ENCODE assay signal across 13 cellular contexts in the genomic region with DNA sequence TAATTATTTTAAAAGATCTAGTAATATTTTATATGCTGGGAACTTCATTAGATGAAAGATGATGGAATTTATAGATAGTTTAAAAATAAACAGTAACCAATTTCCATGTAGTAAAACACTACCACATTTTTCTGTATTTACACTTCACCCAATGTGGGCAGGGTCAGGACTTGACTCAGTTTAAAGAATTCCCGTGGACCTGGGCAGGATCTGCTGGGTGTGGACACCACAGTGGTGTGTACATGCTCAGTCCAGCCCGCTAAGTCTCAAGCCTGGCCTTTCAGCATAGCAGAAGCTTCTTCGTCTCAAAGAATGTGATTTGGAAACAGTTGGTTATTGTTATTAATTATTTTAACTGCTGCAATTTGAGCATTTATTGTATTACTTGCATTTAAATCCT.
DNase-seq lines count a peak whose midpoint lies in the region; ATAC-seq and TF ChIP-seq lines count a peak whose summit lies in the region.
"Had no signal": no experiment of that assay in that cellular context is flagged by ENCODE, and none has a peak within 500 bp of the region (broad histone marks: within the 10 kb centered on the region; RNA-seq: fewer than 3 reads in every experiment).

No MANE protein-coding gene starts in this region.

- WGBS in thyroid gland, 2 donors = 60 to 76% methylated on average over 3 of the region's 3 CpGs
- WGBS in spleen, 5 donors = 85 to 91% (median 86%) methylated on average over 3 of the region's 3 CpGs

- CTCF ChIA-PET in activated CD4-positive, alpha-beta memory T cell treated with anti-CD3 and anti-CD28 coated beads for 36 hours (lab: Charles Lee) = interaction anchor here (0.9 kb wide), 1 partner anchor 16 kb away, joined by 3 read pairs; no protein-coding TSS in a partner anchor

- H3K27ac ChIP-seq in coronary artery (peak overlapping the region; percentile 79 to 86), thyroid gland (peak overlapping the region; percentile 24 to 61 (median 39)), spleen (peak overlapping the region in 4 of 8 donors; percentile 52 to 74 (median 67))

- H3K9me3 Mint-ChIP-seq in activated CD4-positive, alpha-beta memory T cell treated with anti-CD3 and anti-CD28 coated beads for 36 hours = no peaks in the 10 kb centered on the region
- H3K9me3 Mint-ChIP-seq: activated CD4-positive, alpha-beta memory T cell treated with anti-CD3 and anti-CD28 coated beads, Interleukin-2, amount 10 ng/mL, durations not matched to agents 7 days and 5 days had no signal

- no peak overlapping the region for H3K27ac Mint-ChIP-seq in activated CD4-positive, alpha-beta memory T cell treated with anti-CD3 and anti-CD28 coated beads for 36 hours
- H3K27ac Mint-ChIP-seq: activated CD4-positive, alpha-beta memory T cell treated with anti-CD3 and anti-CD28 coated beads, Interleukin-2, amount 10 ng/mL, durations not matched to agents 7 days and 5 days; activated naive CD8-positive, alpha-beta T cell had no signal

- H3K36me3 Mint-ChIP-seq in activated CD4-positive, alpha-beta memory T cell treated with anti-CD3 and anti-CD28 coated beads for 36 hours = peaks cover 14% of the 10 kb centered on the region
- H3K36me3 Mint-ChIP-seq: activated naive CD8-positive, alpha-beta T cell had no signal

- no peak overlapping the region for H3K4me3 Mint-ChIP-seq in activated CD4-positive, alpha-beta memory T cell treated with anti-CD3 and anti-CD28 coated beads for 36 hours
- H3K4me3 Mint-ChIP-seq: activated CD4-positive, alpha-beta memory T cell treated with anti-CD3 and anti-CD28 coated beads, Interleukin-2, amount 10 ng/mL, durations not matched to agents 7 days and 5 days; activated naive CD8-positive, alpha-beta T cell had no signal

- H3K4me3 ChIP-seq in coronary artery = no peak overlapping the region
- H3K4me3 ChIP-seq in thyroid gland (replicated peaks in 1 of 3) = no peak overlapping the region
- no peak overlapping the region for H3K4me3 ChIP-seq in spleen
- H3K4me3 ChIP-seq: testis had no signal

- H3K27me3 ChIP-seq in thyroid gland (no peaks in the 10 kb centered on the region), spleen (replicated peaks in 1 of 7) (no peaks in the 10 kb centered on the region)
- H3K27me3 ChIP-seq: testis had no signal

- H3K4me1 ChIP-seq in thyroid gland (peaks cover 7 to 14% of the 10 kb centered on the region in 2 donors), spleen (peaks cover 0 to 28% (median 14%) of the 10 kb centered on the region in 6 donors)

- TF ChIP-seq CTCF in coronary artery (IDR thresholded peaks at IDR 0.05) (no peak), thyroid gland (IDR thresholded peaks at IDR 0.05) (no peak), spleen (IDR thresholded peaks at IDR 0.05 in 8 of 11, conservative IDR thresholded peaks at IDR 0.05 in 3 of 11) (no peak)

- POLR2A ChIA-PET in activated CD4-positive, alpha-beta memory T cell treated with anti-CD3 and anti-CD28 coated beads for 36 hours (lab: Charles Lee) = no interaction called here

- peaks cover 16% of the 10 kb centered on the region for H3K4me1 Mint-ChIP-seq in activated CD4-positive, alpha-beta memory T cell treated with anti-CD3 and anti-CD28 coated beads for 36 hours (ENCODE audit: low read depth)

- DNase-seq in LHCN-M2 (ENCODE audit: low read depth) (peak; percentile 64), coronary artery (ENCODE audit: low spot score) (no peak), left colon (peak; percentile 12 to 38), thyroid gland (no peak), spleen (no peak), NCI-H1694 (lab: John Stamatoyannopoulos, UW) (no peak), superior temporal gyrus (ENCODE audit: extremely low spot score) (no peak)
- DNase-seq in activated CD4-positive, alpha-beta memory T cell treated with anti-CD3 and anti-CD28 coated beads for 36 hours = no peak
- DNase-seq: activated CD4-positive, alpha-beta memory T cell treated with anti-CD3 and anti-CD28 coated beads, Interleukin-2, amount 10 ng/mL, durations not matched to agents 7 days and 5 days; NCI-H1930; T-helper 2 cell; testis had no signal

- TF ChIP-seq POLR2A in thyroid gland (IDR thresholded peaks at IDR 0.05) (no peak), spleen (IDR thresholded peaks at IDR 0.05) (no peak)

- ATAC-seq in left colon = peak; percentile 50

- H3K36me3 ChIP-seq in thyroid gland = peaks cover 42 to 46% of the 10 kb centered on the region in 2 donors
- peaks cover 7 to 100% (median 63%) of the 10 kb centered on the region in 6 donors for H3K36me3 ChIP-seq in spleen

- intact Hi-C loops in left colon (cut with DNase I, micrococcal nuclease) = no loop called here
- intact Hi-C loops in thyroid gland (cut with DNase I) = no loop called here
- intact Hi-C loops in spleen (cut with DNase I; ENCODE audit: low total_unique reads) = loop anchor here (10.0 kb wide), 1 partner anchor 598 kb away; no protein-coding TSS in a partner anchor
- intact Hi-C loops in activated CD4-positive, alpha-beta memory T cell treated with anti-CD3 and anti-CD28 coated beads for 36 hours (cut with micrococcal nuclease) = no loop called here

- no peaks in the 10 kb centered on the region for H3K27me3 Mint-ChIP-seq in activated CD4-positive, alpha-beta memory T cell treated with anti-CD3 and anti-CD28 coated beads for 36 hours
- H3K27me3 Mint-ChIP-seq: activated CD4-positive, alpha-beta memory T cell treated with anti-CD3 and anti-CD28 coated beads, Interleukin-2, amount 10 ng/mL, durations not matched to agents 7 days and 5 days; activated naive CD8-positive, alpha-beta T cell had no signal

- no peaks in the 10 kb centered on the region for H3K9me3 ChIP-seq in thyroid gland
- no peaks in the 10 kb centered on the region for H3K9me3 ChIP-seq in spleen
- H3K9me3 ChIP-seq: testis had no signal

Comparison
In these comparisons a context has a peak if more than half of its experiments do, and no peak if none do; other contexts are left out.
1. DNase-seq: peak in LHCN-M2 (single experiment) and left colon (2 of 2); none in coronary artery (single experiment), thyroid gland (0 of 2), spleen (single experiment), NCI-H1694 (single experiment), activated CD4-positive, alpha-beta memory T cell treated with anti-CD3 and anti-CD28 coated beads for 36 hours (single experiment) and superior temporal gyrus (single experiment).